8 cellular contexts compared by ENCODE assay signal in the genomic region with DNA sequence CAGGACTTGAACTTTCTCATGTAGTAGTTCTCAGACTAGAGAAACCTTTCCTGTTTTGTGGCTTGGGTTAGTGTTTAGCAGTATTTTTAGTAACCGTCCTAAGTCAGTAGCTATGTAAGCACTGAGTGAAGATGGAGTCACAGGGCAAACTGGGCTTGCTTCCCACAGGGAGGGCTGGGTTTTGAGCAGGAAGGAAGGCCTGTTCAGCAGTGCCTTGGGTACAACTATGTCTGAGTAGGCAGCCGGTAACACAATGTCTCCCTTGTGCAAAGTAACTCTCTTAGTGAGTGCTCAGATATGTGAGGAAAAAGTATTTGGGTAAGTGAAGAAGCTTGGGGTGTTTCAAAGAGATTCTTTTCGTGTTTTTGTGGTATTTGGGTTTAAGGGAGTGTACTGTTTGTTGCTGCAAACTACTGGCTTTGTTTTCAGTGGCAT.
DNase-seq lines count a peak whose midpoint lies in the region; ATAC-seq and TF ChIP-seq lines count a peak whose summit lies in the region.

No MANE protein-coding gene starts in this region.

- H3K4me1 ChIP-seq in OCI-LY7 (ENCODE audit: insufficient read depth, low read length, poor library complexity, severe bottlenecking): no peaks in the 10 kb centered on the region

- CTCF ChIA-PET in OCI-LY7 (lab: Charles Lee; ENCODE audit: unreplicated experiment): no interaction called here

- H3K9me3 Mint-ChIP-seq in activated naive CD8-positive, alpha-beta T cell (ENCODE audit: low read depth): peaks cover 8% of the 10 kb centered on the region

- ATAC-seq in GM18861 (IDR thresholded peaks at IDR 0.05; ENCODE audit: unreplicated experiment): peak; percentile 50
- ATAC-seq in HG03280 (IDR thresholded peaks at IDR 0.05; ENCODE audit: unreplicated experiment): no peak

- H3K79me2 ChIP-seq in OCI-LY7 (ENCODE audit: insufficient read depth, low read depth, low read length): no peaks in the 10 kb centered on the region

- no peak for TF ChIP-seq CTCF in OCI-LY7 (conservative IDR thresholded peaks at IDR 0.05; ENCODE audit: low read length)

- no peaks in the 10 kb centered on the region for H3K27me3 Mint-ChIP-seq in activated naive CD8-positive, alpha-beta T cell

- no TSS peak for BruUV-seq in OCI-LY7 (replicated peaks; lab: Mats Ljungman, UMichigan)

- H3K27ac Mint-ChIP-seq in activated naive CD8-positive, alpha-beta T cell: peak overlapping the region; percentile 94

- no peaks in the 10 kb centered on the region for H3K9me2 ChIP-seq in OCI-LY7 (ENCODE audit: insufficient read depth, low read length)

- peaks cover 38% of the 10 kb centered on the region for H3K36me3 Mint-ChIP-seq in activated naive CD8-positive, alpha-beta T cell

- H3K36me3 ChIP-seq in OCI-LY7 (ENCODE audit: insufficient read depth, low read length): no peaks in the 10 kb centered on the region

- H3K27ac ChIP-seq in OCI-LY7 (ENCODE audit: low read depth, low read length, poor library complexity, severe bottlenecking): no peak overlapping the region

- no peak overlapping the region for H3K4me2 ChIP-seq in OCI-LY7 (ENCODE audit: low read length)

- intact Hi-C loops in OCI-LY7 (cut with micrococcal nuclease; ENCODE audit: unreplicated experiment): loop anchor here (10.0 kb wide), 1 partner anchor 160 kb away; no protein-coding TSS in a partner anchor

- POLR2A ChIA-PET in OCI-LY7 (lab: Charles Lee): interaction anchor here (1.1 to 1.4 kb wide), 3 partner anchors 12 to 106 kb away, joined by 3 to 4 read pairs (median 3); no protein-coding TSS in a partner anchor

- peaks cover 63% of the 10 kb centered on the region for H3K4me1 Mint-ChIP-seq in activated naive CD8-positive, alpha-beta T cell (ENCODE audit: low read depth)

- H3K4me3 ChIP-seq in OCI-LY7 (ENCODE audit: low read depth, low read length, poor library complexity, severe bottlenecking): no peak overlapping the region

- peak overlapping the region; percentile 71 for H3K4me3 Mint-ChIP-seq in activated naive CD8-positive, alpha-beta T cell

- no peak overlapping the region for H2AFZ ChIP-seq in OCI-LY7 (ENCODE audit: low read length)

- H3K9me3 ChIP-seq in OCI-LY7 (ENCODE audit: low read length): no peaks in the 10 kb centered on the region

- DNase-seq in HT1080 (ENCODE audit: low read depth) (peak; percentile 94), glomerular visceral epithelial cell (ENCODE audit: extremely low spot score) (peak; percentile 80), nucleus accumbens (lab: John Stamatoyannopoulos, UW) (peak in 51 of 56 donors; percentile 10 to 87 (median 67)), DMS153 (lab: John Stamatoyannopoulos, UW) (no peak), OCI-LY7 (ENCODE audit: low spot score) (no peak)

- no peaks in the 10 kb centered on the region for H4K20me1 ChIP-seq in OCI-LY7 (ENCODE audit: insufficient read depth, low read length)

Comparison
In these comparisons a context has a peak if more than half of its experiments do, and no peak if none do; other contexts are left out.
1. DNase-seq: peak in HT1080 (single experiment), glomerular visceral epithelial cell (single experiment) and nucleus accumbens (51 of 56); none in DMS153 (single experiment) and OCI-LY7 (single experiment).